ENCODE assay signal across 18 cellular contexts in the genomic region with DNA sequence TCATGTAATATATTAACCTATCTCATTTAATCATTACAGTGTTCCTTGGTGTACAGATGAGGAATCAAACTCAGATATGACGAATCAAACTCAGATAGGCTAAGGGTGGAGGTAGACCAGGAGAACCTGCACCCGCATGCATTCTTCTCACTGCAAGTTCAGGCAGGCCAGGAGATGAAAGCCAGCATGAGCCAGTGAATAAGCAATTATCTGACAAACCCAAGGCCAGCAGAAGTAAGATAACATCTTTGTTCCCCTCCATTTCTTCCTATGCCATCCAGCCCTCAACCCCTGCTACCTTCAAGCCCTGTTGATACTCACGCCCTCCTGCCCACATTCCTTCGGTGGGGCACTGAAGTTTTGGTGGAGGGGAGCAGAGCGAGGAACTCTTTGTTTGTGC.
DNase-seq lines count a peak whose midpoint lies in the region; ATAC-seq and TF ChIP-seq lines count a peak whose summit lies in the region.
"Had no signal": no experiment of that assay in that cellular context is flagged by ENCODE, and none has a peak within 500 bp of the region (broad histone marks: within the 10 kb centered on the region; RNA-seq: fewer than 3 reads in every experiment).

No MANE protein-coding gene starts in this region.

- no peaks in the 10 kb centered on the region for H3K36me3 ChIP-seq in breast epithelium
- no peaks in the 10 kb centered on the region for H3K36me3 ChIP-seq in left lung
- H3K36me3 ChIP-seq: vagina had no signal

- intact Hi-C loops in MCF 10A (cut with micrococcal nuclease) (no loop called here), breast epithelium (cut with DNase I; ENCODE audit: low total_unique reads) (no loop called here), left lung (cut with DNase I) (no loop called here)

- H3K4me1 ChIP-seq in breast epithelium (no peaks in the 10 kb centered on the region), foreskin keratinocyte (peaks cover 20% of the 10 kb centered on the region), left lung (peaks cover 5 to 54% of the 10 kb centered on the region in 2 donors)

- TF ChIP-seq CTCF in MCF 10A (IDR thresholded peaks at IDR 0.05; ENCODE audit: unreplicated experiment) (no peak), breast epithelium (IDR thresholded peaks at IDR 0.05) (no peak), foreskin keratinocyte (conservative IDR thresholded peaks at IDR 0.05) (no peak), left lung (IDR thresholded peaks at IDR 0.05) (no peak)

- no peaks in the 10 kb centered on the region for H3K9me3 ChIP-seq in breast epithelium
- H3K9me3 ChIP-seq in left lung = no peaks in the 10 kb centered on the region
- H3K9me3 ChIP-seq: MG63, vagina had no signal

- BruUV-seq in MCF 10A (replicated peaks; lab: Mats Ljungman, UMichigan) = no TSS peak

- H3K4me3 Mint-ChIP-seq in MCF 10A (ENCODE audit: unreplicated experiment) (no peak overlapping the region), T-cell (no peak overlapping the region)

- no peak overlapping the region for H3K27ac Mint-ChIP-seq in MCF 10A (ENCODE audit: low read depth, unreplicated experiment)
- H3K27ac Mint-ChIP-seq in T-cell = peak overlapping the region; percentile 11 to 51

- H3K27me3 ChIP-seq in breast epithelium = no peaks in the 10 kb centered on the region
- no peaks in the 10 kb centered on the region for H3K27me3 ChIP-seq in foreskin keratinocyte
- no peaks in the 10 kb centered on the region for H3K27me3 ChIP-seq in left lung
- H3K27me3 ChIP-seq: MG63, vagina had no signal

- H3K27ac ChIP-seq in breast epithelium (peak overlapping the region in 1 of 2 donors; percentile 43), foreskin keratinocyte (no peak overlapping the region), left lung (peak overlapping the region in 1 of 2 donors; percentile 68)
- H3K27ac ChIP-seq: vagina had no signal

- peaks cover 38% of the 10 kb centered on the region for H3K4me1 Mint-ChIP-seq in MCF 10A (ENCODE audit: insufficient read depth, unreplicated experiment)
- peaks cover 61 to 69% (median 61%) of the 10 kb centered on the region in 3 donors for H3K4me1 Mint-ChIP-seq in T-cell

- H3K4me3 ChIP-seq in breast epithelium = no peak overlapping the region
- no peak overlapping the region for H3K4me3 ChIP-seq in left lung
- H3K4me3 ChIP-seq: MG63, vagina had no signal

- DNase-seq in MCF 10A (ENCODE audit: unreplicated experiment) (peak; percentile 59), breast epithelium (ENCODE audit: low spot score in 2 of 2) (no peak), T-cell (no peak), foreskin keratinocyte (peak; percentile 66 to 84), NK-92 (lab: John Stamatoyannopoulos, UW; ENCODE audit: unreplicated experiment) (no peak), left lung (no peak)
- DNase-seq in activated naive CD4-positive, alpha-beta T cell (lab: John Stamatoyannopoulos, UW) = no peak
- DNase-seq: ACHN; activated CD8-positive, alpha-beta memory T cell treated with anti-CD3 and anti-CD28 coated beads for 24 hours; CD4-positive, alpha-beta memory T cell; DMS79 treated with DMSO at 0.1 percent for 48 hours; kidney glomerular epithelial cell; MG63; NCI-H2081 treated with DMSO at 0.1 percent for 48 hours; right cardiac atrium; RPMI8226 had no signal

- H3K27me3 Mint-ChIP-seq in MCF 10A (ENCODE audit: insufficient read depth, unreplicated experiment) (no peaks in the 10 kb centered on the region), T-cell (no peaks in the 10 kb centered on the region)
- H3K27me3 Mint-ChIP-seq: CD4-positive, alpha-beta memory T cell had no signal

- TF ChIP-seq POLR2A in breast epithelium (IDR thresholded peaks at IDR 0.05) = no peak

- CTCF ChIA-PET in MCF 10A (lab: Yijun Ruan, JAX) (interaction anchor here (0.5 to 1.3 kb wide), 2 partner anchors 200 to 1187 kb away, joined by 3 read pairs; no protein-coding TSS in a partner anchor), T-cell (lab: Charles Lee) (interaction anchor here in 1 of 2 donors (1.0 kb wide), 1 partner anchor 75 kb away, joined by 3 read pairs; no protein-coding TSS in a partner anchor)

- no peak for ATAC-seq in T-cell (replicated peaks in 1 of 4)
- peak; percentile 86 for ATAC-seq in foreskin keratinocyte
- no peak for ATAC-seq in left lung
- no peak for ATAC-seq in GM18867 (IDR thresholded peaks at IDR 0.05; ENCODE audit: unreplicated experiment)
- ATAC-seq: right cardiac atrium had no signal

- H3K36me3 Mint-ChIP-seq in MCF 10A (ENCODE audit: insufficient read depth, unreplicated experiment) (peaks cover 5% of the 10 kb centered on the region), T-cell (peaks cover 24% of the 10 kb centered on the region)

- H3K9me3 Mint-ChIP-seq in MCF 10A (ENCODE audit: unreplicated experiment) = no peaks in the 10 kb centered on the region
- no peaks in the 10 kb centered on the region for H3K9me3 Mint-ChIP-seq in T-cell
- H3K9me3 Mint-ChIP-seq: CD4-positive, alpha-beta memory T cell had no signal

- POLR2A ChIA-PET in MCF 10A (lab: Yijun Ruan, JAX) (interaction anchor here (0.9 to 1.7 kb wide), 5 partner anchors 10 to 32 kb away, joined by 3 to 6 read pairs (median 3); no protein-coding TSS in a partner anchor), T-cell (lab: Charles Lee) (interaction anchor here in 1 of 2 donors (0.6 kb wide), 1 partner anchor 70 kb away, joined by 3 read pairs; no protein-coding TSS in a partner anchor)

Comparison
In these comparisons a context has a peak if more than half of its experiments do, and no peak if none do; other contexts are left out.
1. DNase-seq: peak in MCF 10A (single experiment) and foreskin keratinocyte (2 of 2); none in breast epithelium (0 of 2), T-cell (0 of 34), NK-92 (single experiment), activated naive CD4-positive, alpha-beta T cell (0 of 4) and left lung (0 of 2).